Comparison of ENCODE assay signal across 23 cellular contexts in the genomic region with DNA sequence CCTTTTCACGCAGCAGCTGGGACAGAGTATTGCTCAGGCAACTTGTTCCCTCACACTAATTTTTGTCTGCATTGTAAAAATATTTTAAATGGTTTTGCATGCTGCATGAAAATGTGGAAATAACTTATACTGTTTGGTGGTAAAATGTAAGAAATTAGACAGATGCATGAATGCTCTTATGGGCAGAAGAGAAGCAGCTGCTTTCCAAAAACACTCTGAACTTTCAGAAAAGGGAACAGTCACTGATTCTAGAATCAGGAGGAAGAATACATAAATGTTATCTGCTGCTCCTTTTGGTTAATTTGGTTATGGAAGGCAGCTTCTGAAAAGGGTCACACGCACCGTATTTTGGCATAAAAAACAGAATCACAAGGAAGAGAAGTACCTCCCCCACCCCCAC.
DNase-seq lines count a peak whose midpoint lies in the region; TF ChIP-seq lines count a peak whose summit lies in the region.
"Had no signal": no experiment of that assay in that cellular context is flagged by ENCODE, and none has a peak within 500 bp of the region (broad histone marks: within the 10 kb centered on the region; RNA-seq: fewer than 3 reads in every experiment).

No MANE protein-coding gene starts in this region.

- peak overlapping the region in 2 of 3 experiments; percentile 27 to 33 for H3K27ac Mint-ChIP-seq in nephron
- H3K27ac Mint-ChIP-seq: activated T-cell treated with anti-CD3 and anti-CD28 coated beads, Interleukin-2, amount 50 U/mL, for 72 hours; CD14-positive monocyte had no signal

- H3K9me3 ChIP-seq in OCI-LY1 (ENCODE audit: low read length), result no peaks in the 10 kb centered on the region
- H3K9me3 ChIP-seq in breast epithelium, result no peaks in the 10 kb centered on the region

- H3K4me3 ChIP-seq in AG10803 (ENCODE audit: low read length) (no peak overlapping the region), OCI-LY1 (ENCODE audit: low read depth, low read length, poor library complexity, severe bottlenecking) (no peak overlapping the region), breast epithelium (no peak overlapping the region)

- peak overlapping the region; percentile 92 for H3K27ac ChIP-seq in OCI-LY1 (ENCODE audit: low read depth, low read length, poor library complexity, severe bottlenecking)
- H3K27ac ChIP-seq in breast epithelium, result peak overlapping the region; percentile 79 to 85
- H3K27ac ChIP-seq: KMS-11 had no signal

- H3K9me2 ChIP-seq in OCI-LY1 (ENCODE audit: low read depth, low read length), result no peaks in the 10 kb centered on the region

- H3K36me3 Mint-ChIP-seq in nephron (ENCODE audit: low read depth), result no peaks in the 10 kb centered on the region
- H3K36me3 Mint-ChIP-seq: activated naive CD8-positive, alpha-beta T cell; CD14-positive monocyte; naive B cell had no signal

- no peaks in the 10 kb centered on the region for H3K79me2 ChIP-seq in OCI-LY1 (ENCODE audit: insufficient read depth, low read length)

- H3K27me3 ChIP-seq in OCI-LY1 (ENCODE audit: insufficient read depth, low read length) (no peaks in the 10 kb centered on the region), breast epithelium (no peaks in the 10 kb centered on the region)

- H3K4me1 ChIP-seq in OCI-LY1 (ENCODE audit: insufficient read depth, low read length, severe bottlenecking) (peaks cover 46% of the 10 kb centered on the region), breast epithelium (peaks cover 0 to 13% of the 10 kb centered on the region in 2 donors)

- no peak overlapping the region for H3K4me2 ChIP-seq in OCI-LY1 (ENCODE audit: low read length)
- H3K4me2 ChIP-seq: KMS-11 had no signal

- TF ChIP-seq CTCF in AG10803 (conservative IDR thresholded peaks at IDR 0.05; ENCODE audit: low read length), result no peak
- TF ChIP-seq CTCF in OCI-LY1 (IDR thresholded peaks at IDR 0.05; ENCODE audit: low read length), result no peak
- no peak for TF ChIP-seq CTCF in breast epithelium (IDR thresholded peaks at IDR 0.05)
- no peak for TF ChIP-seq CTCF in nephron (IDR thresholded peaks at IDR 0.05; ENCODE audit: unreplicated experiment in 3 of 3)

- no peak overlapping the region for H2AFZ ChIP-seq in OCI-LY1 (ENCODE audit: low read length)

- peaks cover 26% of the 10 kb centered on the region for H3K4me1 Mint-ChIP-seq in nephron

- H3K36me3 ChIP-seq in OCI-LY1 (ENCODE audit: insufficient read depth, low read length) (no peaks in the 10 kb centered on the region), breast epithelium (no peaks in the 10 kb centered on the region)

- TF ChIP-seq POLR2A in breast epithelium (IDR thresholded peaks at IDR 0.05), result no peak

- H3K27me3 Mint-ChIP-seq in nephron (ENCODE audit: low read depth), result peaks cover 5% of the 10 kb centered on the region
- H3K27me3 Mint-ChIP-seq: activated naive CD8-positive, alpha-beta T cell; naive B cell had no signal

- H3F3A ChIP-seq in OCI-LY1 (ENCODE audit: insufficient read depth, low read length), result 0 out of 2 replicates have a peak, but pooled peaks cover 4% of the 10 kb centered on the region

- H3K4me3 Mint-ChIP-seq in nephron, result no peak overlapping the region
- H3K4me3 Mint-ChIP-seq: activated naive CD8-positive, alpha-beta T cell; activated T-cell treated with anti-CD3 and anti-CD28 coated beads, Interleukin-2, amount 50 U/mL, for 72 hours; CD14-positive monocyte; H9 had no signal

- peaks cover 2% of the 10 kb centered on the region for H3K9me3 Mint-ChIP-seq in nephron
- H3K9me3 Mint-ChIP-seq: naive B cell had no signal

- DNase-seq in AG10803 (ENCODE audit: low read depth) (peak; percentile 16), breast epithelium (ENCODE audit: low spot score in 2 of 2) (no peak), Kasumi-1 (lab: John Stamatoyannopoulos, UW) (no peak), DMS53 (lab: John Stamatoyannopoulos, UW) (no peak), SHP77 (lab: John Stamatoyannopoulos, UW) (no peak)
- no peak for DNase-seq in activated CD4-positive, alpha-beta T cell treated with anti-CD3 and anti-CD28 coated beads for 48 hours
- DNase-seq: activated CD4-positive, alpha-beta T cell treated with anti-CD3 and anti-CD28 coated beads for 1 hour; activated T-cell treated with anti-CD3 and anti-CD28 coated beads, Interleukin-2, amount 50 U/mL, for 72 hours; cortex of kidney; DMS153; GDM1; H9; naive B cell; NCI-H1048; NCI-H187 treated with DMSO at 0.1 percent for 48 hours; NCI-H446 treated with DMSO at 0.1 percent for 48 hours; right cardiac atrium; RPMI8226 had no signal

- H3K9ac ChIP-seq in OCI-LY1 (ENCODE audit: low read length), result no peak overlapping the region
- H3K9ac ChIP-seq: KMS-11 had no signal

- H4K20me1 ChIP-seq in OCI-LY1 (ENCODE audit: insufficient read depth, low read length), result no peaks in the 10 kb centered on the region

- intact Hi-C loops in breast epithelium (cut with DNase I; ENCODE audit: low total_unique reads), result no loop called here
